Comparison of ENCODE assay signal across 23 cellular contexts in genomic region chr16:65876624-65877023, GRCh38.
DNase-seq lines count a peak whose midpoint lies in the region; ATAC-seq and TF ChIP-seq lines count a peak whose summit lies in the region.
"Had no signal": no experiment of that assay in that cellular context is flagged by ENCODE, and none has a peak within 500 bp of the region (broad histone marks: within the 10 kb centered on the region; RNA-seq: fewer than 3 reads in every experiment).

No MANE protein-coding gene starts in this region.

- no peaks in the 10 kb centered on the region for H3K9me3 ChIP-seq in PC-3 (ENCODE audit: low read length)

- no peaks in the 10 kb centered on the region for H3K27me3 ChIP-seq in PC-3 (ENCODE audit: low read length)
- H3K27me3 ChIP-seq: BLaER1 treated with 17β-estradiol and CSF1 and Interleukin-3, amounts not matched to agents 10 nM and 100 nM had no signal

- peak overlapping the region; percentile 1 for H3K27ac Mint-ChIP-seq in mesothelial cell of epicardium
- H3K27ac Mint-ChIP-seq: CD4-positive, alpha-beta T cell had no signal

- POLR2A ChIA-PET in PC-3 (lab: Charles Lee; ENCODE audit: unreplicated experiment), result no interaction called here

- no peak overlapping the region for H3K9ac ChIP-seq in PC-3 (ENCODE audit: low read length)
- H3K9ac ChIP-seq: BLaER1 treated with 17β-estradiol and CSF1 and Interleukin-3, amounts not matched to agents 10 nM and 100 nM had no signal

- H2AFZ ChIP-seq in PC-3 (ENCODE audit: low read length), result no peak overlapping the region

- H3K4me3 ChIP-seq in PC-3 (ENCODE audit: low read length), result no peak overlapping the region
- H3K4me3 ChIP-seq: BLaER1 treated with 17β-estradiol and CSF1 and Interleukin-3, amounts not matched to agents 10 nM and 100 nM; SK-N-MC had no signal

- peak overlapping the region; percentile 8 for H3K27ac ChIP-seq in PC-3 (ENCODE audit: low read length)
- H3K27ac ChIP-seq: BLaER1 treated with 17β-estradiol and CSF1 and Interleukin-3, amounts not matched to agents 10 nM and 100 nM; SK-N-MC had no signal

- no peak overlapping the region for H3K4me2 ChIP-seq in PC-3 (ENCODE audit: low read length)
- H3K4me2 ChIP-seq: BLaER1 treated with 17β-estradiol and CSF1 and Interleukin-3, amounts not matched to agents 10 nM and 100 nM had no signal

- peak; percentile 36 for DNase-seq in AG08395 (ENCODE audit: low spot score)
- peak; percentile 4 for DNase-seq in GM04503 (ENCODE audit: low read depth)
- no peak for DNase-seq in PC-3
- no peak for DNase-seq in mesothelial cell of epicardium (ENCODE audit: low spot score in 2 of 2, unreplicated experiment in 2 of 2)
- DNase-seq in 8988T, result no peak
- no peak for DNase-seq in HuH-7 (ENCODE audit: low spot score)
- no peak for DNase-seq in activated effector memory CD4-positive, alpha-beta T cell treated with Interleukin-2 at 50 U/mL for 16 hours
- DNase-seq: AML-193; CD4-positive, alpha-beta T cell; GDM1; H7; NCI-H1092 treated with DMSO at 0.1 percent for 48 hours; NCI-H1436; NCI-H187; NCI-H2081 treated with DMSO at 0.1 percent for 48 hours; NCI-H2171; NCI-H510A; NCI-H69; SHP77 treated with DMSO at 0.1 percent for 48 hours had no signal

- H3K36me3 ChIP-seq in PC-3 (ENCODE audit: low read depth, low read length), result no peaks in the 10 kb centered on the region
- H3K36me3 ChIP-seq: BLaER1 treated with 17β-estradiol and CSF1 and Interleukin-3, amounts not matched to agents 10 nM and 100 nM had no signal

- no peaks in the 10 kb centered on the region for H3K79me2 ChIP-seq in PC-3 (ENCODE audit: low read length)

- no peaks in the 10 kb centered on the region for H3K27me3 Mint-ChIP-seq in mesothelial cell of epicardium (ENCODE audit: low read depth)
- H3K27me3 Mint-ChIP-seq: CD4-positive, alpha-beta T cell had no signal

- H4K20me1 ChIP-seq in PC-3 (ENCODE audit: low read length), result no peaks in the 10 kb centered on the region
- H4K20me1 ChIP-seq: BLaER1 treated with 17β-estradiol and CSF1 and Interleukin-3, amounts not matched to agents 10 nM and 100 nM had no signal

- H3K4me3 Mint-ChIP-seq in mesothelial cell of epicardium, result no peak overlapping the region
- H3K4me3 Mint-ChIP-seq: CD4-positive, alpha-beta T cell had no signal

- intact Hi-C loops in PC-3 (cut with micrococcal nuclease), result no loop called here

- H3K36me3 Mint-ChIP-seq in mesothelial cell of epicardium, result no peaks in the 10 kb centered on the region

- no TSS peak for BruUV-seq in PC-3 (replicated peaks; lab: Mats Ljungman, UMichigan)

- peaks cover 29% of the 10 kb centered on the region for H3K4me1 Mint-ChIP-seq in mesothelial cell of epicardium

- H3K4me1 ChIP-seq in PC-3 (ENCODE audit: insufficient read depth, low read length), result no peaks in the 10 kb centered on the region

- H3F3A ChIP-seq in PC-3 (ENCODE audit: low read length, unreplicated experiment), result no peaks in the 10 kb centered on the region

- no peaks in the 10 kb centered on the region for H3K9me2 ChIP-seq in PC-3 (replicated peaks; ENCODE audit: low read length)

- ATAC-seq in PC-3 (no peak; the same call in 1 of the 2 replicates), HG02981 (IDR thresholded peaks at IDR 0.05; ENCODE audit: unreplicated experiment) (no peak)
- ATAC-seq: Panc1 had no signal

- CTCF ChIA-PET in PC-3 (lab: Charles Lee), result no interaction called here

- TF ChIP-seq CTCF in PC-3 (conservative IDR thresholded peaks at IDR 0.05; ENCODE audit: low read depth, low read length) (no peak), mesothelial cell of epicardium (IDR thresholded peaks at IDR 0.05; ENCODE audit: unreplicated experiment) (no peak)

- H3K9me3 Mint-ChIP-seq in mesothelial cell of epicardium, result peaks cover 8% of the 10 kb centered on the region
- H3K9me3 Mint-ChIP-seq: CD4-positive, alpha-beta T cell had no signal

Comparison
In these comparisons a context has a peak if more than half of its experiments do, and no peak if none do; other contexts are left out.
1. DNase-seq: peak in AG08395 (single experiment) and GM04503 (single experiment); none in PC-3 (single experiment), mesothelial cell of epicardium (0 of 2), 8988T (single experiment), HuH-7 (single experiment) and activated effector memory CD4-positive, alpha-beta T cell treated with Interleukin-2 at 50 U/mL for 16 hours (single experiment).